ENCODE assay signal across 25 cellular contexts in genomic region chr1:86375688-86376087, GRCh38. TPM values are rescaled to one million over a fixed set of nuclear protein-coding genes. Genes with fewer than 3 reads are reported as not detected.
DNase-seq lines count a peak whose midpoint lies in the region; ATAC-seq, FAIRE-seq and TF ChIP-seq lines count a peak whose summit lies in the region.
"Had no signal": no experiment of that assay in that cellular context is flagged by ENCODE, and none has a peak within 500 bp of the region (broad histone marks: within the 10 kb centered on the region; RNA-seq: fewer than 3 reads in every experiment).

No MANE protein-coding gene starts in this region.

- peaks cover 8% of the 10 kb centered on the region; the same call in 1 of the 2 replicates for H3F3A ChIP-seq in GM23248 (ENCODE audit: insufficient read depth)

- POLR2A ChIA-PET in GM12878 (lab: Charles Lee) = no interaction called here

- TF ChIP-seq POLR2A in GM12878 (IDR thresholded peaks at IDR 0.05; ENCODE audit: low read depth, low read length) (no peak), esophagus squamous epithelium (IDR thresholded peaks at IDR 0.05) (no peak)

- H3K9me2 ChIP-seq in GM23248 (ENCODE audit: insufficient read depth) = no peaks in the 10 kb centered on the region

- H3K27me3 ChIP-seq in GM23248 (replicated peaks; ENCODE audit: insufficient read depth) (no peaks in the 10 kb centered on the region), GM12878 (replicated peaks in 1 of 2; ENCODE audit: control insufficient read depth in 2 of 2, insufficient read depth in 2 of 2, low read length in 1 of 2) (no peaks in the 10 kb centered on the region), esophagus squamous epithelium (no peaks in the 10 kb centered on the region)

- TF ChIP-seq CTCF in GM12878 (IDR thresholded peaks at IDR 0.05 in 2 of 3, conservative IDR thresholded peaks at IDR 0.05 in 1 of 3; ENCODE audit: control insufficient read depth in 2 of 3, extremely low read depth in 1 of 3, insufficient read depth in 1 of 3, low read depth in 3 of 3, low read length in 3 of 3) (no peak), fibroblast of the aortic adventitia (IDR thresholded peaks at IDR 0.05; ENCODE audit: insufficient read depth, low read length) (no peak), esophagus squamous epithelium (IDR thresholded peaks at IDR 0.05) (no peak)

- in situ Hi-C loops in GM23248 (cut with MboI) = no loop called here
- in situ Hi-C loops in GM12878 (cut with MboI) = loop anchor here (25.0 kb wide), 1 partner anchor 712 kb away; no protein-coding TSS in a partner anchor

- H2AFZ ChIP-seq in GM23248 (no peak overlapping the region), GM12878 (ENCODE audit: control insufficient read depth, low read depth, low read length) (no peak overlapping the region)
- H2AFZ ChIP-seq: GM23338 had no signal

- CTCF ChIA-PET in GM12878 (lab: Yijun Ruan, JAX) = interaction anchor here (1.0 to 1.1 kb wide), 2 partner anchors 126 to 368 kb away, joined by 4 to 7 read pairs; no protein-coding TSS in a partner anchor

- H3K9ac ChIP-seq in GM23248 = no peak overlapping the region
- H3K9ac ChIP-seq in GM12878 (ENCODE audit: control insufficient read depth, insufficient read depth, low read length) = no peak overlapping the region

- DNase-seq in GM23248 (peak; percentile 28), GM12878 (ENCODE audit: low read depth, low spot score) (no peak), fibroblast of the aortic adventitia (ENCODE audit: low read depth) (peak; percentile 20), medulla oblongata (ENCODE audit: extremely low spot score) (no peak), esophagus squamous epithelium (lab: John Stamatoyannopoulos, UW) (no peak)
- DNase-seq: C1 segment of cervical spinal cord; Caco-2; CD4-positive, alpha-beta memory T cell; GF-D8; H9; Karpas-422; NCI-H1105 treated with DMSO at 0.1 percent for 48 hours; NCI-H146; NCI-H1930; NCI-H2107; NCI-H524; NCI-H748 treated with DMSO at 0.1 percent for 48 hours; PC-3 had no signal

- FAIRE-seq in GM12878 (lab: Jason Lieb, UNC) = no peak
- FAIRE-seq: A549, GM12892, GM19239, HepG2 had no signal

- BruUV-seq in GM12878 (replicated peaks; lab: Mats Ljungman, UMichigan) = no TSS peak

- intact Hi-C loops in GM12878 (cut with micrococcal nuclease; ENCODE audit: unreplicated experiment) (no loop called here), esophagus squamous epithelium (cut with DNase I) (no loop called here)

- SMC1A ChIA-PET in GM12878 (lab: Charles Lee; ENCODE audit: uncharacterized antibody, unreplicated experiment) = interaction anchor here (1.5 kb wide), 1 partner anchor 9 kb away, joined by 6 read pairs; no protein-coding TSS in a partner anchor

- H3K27ac ChIP-seq in GM23248 = no peak overlapping the region
- H3K27ac ChIP-seq in GM12878 (ENCODE audit: control insufficient read depth, insufficient read depth) = no peak overlapping the region
- H3K27ac ChIP-seq in esophagus squamous epithelium = no peak overlapping the region
- H3K27ac ChIP-seq: A549 had no signal

- ATAC-seq in GM12878 = no peak
- no peak for ATAC-seq in GM19463 (IDR thresholded peaks at IDR 0.05; ENCODE audit: unreplicated experiment)
- no peak for ATAC-seq in GM21390 (IDR thresholded peaks at IDR 0.05; ENCODE audit: unreplicated experiment)
- ATAC-seq: A549, GM23338, HepG2, PC-3 had no signal

- H3K79me2 ChIP-seq in GM23248 (ENCODE audit: insufficient read depth) = no peaks in the 10 kb centered on the region
- no peaks in the 10 kb centered on the region for H3K79me2 ChIP-seq in GM12878 (ENCODE audit: control insufficient read depth, insufficient read depth, low read length)

- H3K4me1 ChIP-seq in GM23248 (ENCODE audit: insufficient read depth) (peaks cover 10% of the 10 kb centered on the region), GM12878 (ENCODE audit: control insufficient read depth, insufficient read depth, low read length) (no peaks in the 10 kb centered on the region), esophagus squamous epithelium (peaks cover 0 to 7% (median 0%) of the 10 kb centered on the region in 3 donors)
- H3K4me1 ChIP-seq: A549, Caco-2 had no signal

- H3K36me3 ChIP-seq in GM23248 (ENCODE audit: low read depth) (peaks cover 21% of the 10 kb centered on the region), GM12878 (ENCODE audit: control insufficient read depth in 2 of 2, insufficient read depth in 2 of 2, low read length in 1 of 2) (no peaks in the 10 kb centered on the region; a peak in 1 of 4 replicates), esophagus squamous epithelium (peaks cover 0 to 58% (median 0%) of the 10 kb centered on the region in 3 donors)

- WGBS in GM23248 (ENCODE audit: low coverage in 1 of 2, low lambda C conversion rate in 2 of 2, missing lambda C conversion rate in 2 of 2), 2 experiments = 98 to 100% methylated on average over 1 of the region's 1 CpG
- 100% methylated on average over 1 of the region's 1 CpG for WGBS in GM12878 (ENCODE audit: insufficient coverage, insufficient replicate concordance, low lambda C conversion rate, missing lambda C conversion rate)
- 92 to 95% methylated on average over 1 of the region's 1 CpG for WGBS in esophagus squamous epithelium, 2 donors

- no peak overlapping the region for H3K4me2 ChIP-seq in GM23248 (ENCODE audit: unreplicated experiment)
- H3K4me2 ChIP-seq in GM12878 (ENCODE audit: control insufficient read depth, insufficient read depth) = no peak overlapping the region
- H3K4me2 ChIP-seq: A549, GM23338 had no signal

- RAD21 ChIA-PET in GM12878 (lab: Charles Lee; ENCODE audit: unreplicated experiment) = interaction anchor here (1.2 kb wide), 1 partner anchor 129 kb away, joined by 3 read pairs; no protein-coding TSS in a partner anchor

- TF ChIP-seq RAD21 in GM12878 (IDR thresholded peaks at IDR 0.05; ENCODE audit: insufficient read depth, low read depth, low read length) = no peak

- H3K4me3 ChIP-seq in GM23248 = no peak overlapping the region
- H3K4me3 ChIP-seq in GM12878 = no peak overlapping the region
- no peak overlapping the region for H3K4me3 ChIP-seq in fibroblast of the aortic adventitia (ENCODE audit: low read depth, low read length)
- no peak overlapping the region for H3K4me3 ChIP-seq in esophagus squamous epithelium
- H3K4me3 ChIP-seq: A549, GM23338 had no signal

- H4K20me1 ChIP-seq in GM23248 (ENCODE audit: insufficient read depth) = no peaks in the 10 kb centered on the region
- no peaks in the 10 kb centered on the region for H4K20me1 ChIP-seq in GM12878 (ENCODE audit: control insufficient read depth, insufficient read depth)

- H3K9me3 ChIP-seq in GM23248 (ENCODE audit: low read depth) (no peaks in the 10 kb centered on the region), GM12878 (replicated peaks; ENCODE audit: control insufficient read depth, insufficient read depth, low read length) (peaks cover 18% of the 10 kb centered on the region; the same call in 2 of the 3 replicates), esophagus squamous epithelium (no peaks in the 10 kb centered on the region)
- H3K9me3 ChIP-seq: Caco-2 had no signal

- TF ChIP-seq EP300 in GM12878 (IDR thresholded peaks at IDR 0.05; ENCODE audit: borderline replicate concordance in 1 of 2, control insufficient read depth in 1 of 2, low read depth in 2 of 2, low read length in 2 of 2) = no peak

RNA-seq across cellular contexts. Expression of gene ODF2L, which starts 20.4 kb away (rescaled TPM):
- 33.0 TPM in 2 replicates for total RNA-seq in GM23248 (2014; rRNA removed; shearing (Covaris generic))
- polyA plus RNA-seq in GM23248 (2016; fragmentation: Nextera tagmentation; extraction: Ambion mirVana) (46.9 and 50.0 TPM in 2 replicates), GM12878 (2011; rRNA removed) (10.4 and 25.3 TPM in 2 replicates), GM12878 (2014; fragmentation: Illumina TruSeq; extraction: Trizol) (22.8 and 41.0 TPM in 2 replicates), GM12878 (2014; fragmentation: Nextera tagmentation; extraction: Ambion mirVana) (10 to 100 TPM; 20.0 to 25.9 TPM), GM12878 (2014; rRNA removed) (13.5 and 13.6 TPM in 2 replicates), GM12878 (2016; fragmentation: Nextera tagmentation; extraction: Ambion mirVana) (10 to 100 TPM; 13.7 to 20.1 TPM)
- 136 and 141 TPM in 2 replicates for total RNA-seq in GM12878 (2013; cell fraction: nucleolus; rRNA removed)
- total RNA-seq in GM12878 (2014; rRNA removed) (12.2 and 19.9 TPM in 2 replicates), GM12878 (2014; rRNA removed; fragmentation: Illumina TruSeq; extraction: Trizol) (29.5 and 31.2 TPM in 2 replicates), GM12878 (2021) (16.6 and 17.1 TPM in 2 replicates), fibroblast of the aortic adventitia (ENCODE audit: low replicate concordance) (52.4 and 65.9 TPM in 2 replicates), esophagus squamous epithelium (10 to 100 TPM; 20.9 to 37.1 (median 26.2) TPM)
- polyA plus RNA-seq in GM12878 (2011; ENCODE audit: low read depth) = 7.3 TPM
- polyA plus RNA-seq in GM12878 (2011; cell fraction: cytosol; rRNA removed) = 2.0 and 2.6 TPM in 2 replicates
- 16.3 and 18.9 TPM in 2 replicates for polyA plus RNA-seq in GM12878 (2011; cell fraction: nucleus; rRNA removed)
- polyA plus RNA-seq in GM12878 (2012) = 9.1 and 14.1 TPM in 2 replicates
- 3.9 and 4.6 TPM in 2 replicates for polyA minus RNA-seq in GM12878 (2011; rRNA and poly(A)+ RNA removed)
- polyA minus RNA-seq in GM12878 (2011; cell fraction: cytosol; rRNA and poly(A)+ RNA removed) = 3.2 and 3.6 TPM in 2 replicates
- polyA minus RNA-seq in GM12878 (2011; cell fraction: nucleus; rRNA and poly(A)+ RNA removed) = 13.4 and 18.5 TPM in 2 replicates
- polyA plus RNA-seq: HepG2 had no signal

RNA-seq across cellular contexts. Expression of gene CLCA2, which starts 48.3 kb away (rescaled TPM):
- total RNA-seq in GM23248 (2014; rRNA removed; shearing (Covaris generic)) = 0.22 and 0.51 TPM in 2 replicates
- polyA plus RNA-seq in GM23248 (2016; fragmentation: Nextera tagmentation; extraction: Ambion mirVana) (0.14 and 0.19 TPM in 2 replicates), GM12878 (2011; rRNA removed) (0.15 TPM in 1 of 2 replicates, not detected in the other), GM12878 (2014; fragmentation: Illumina TruSeq; extraction: Trizol) (0.01 TPM in 1 of 2 replicates, not detected in the other), GM12878 (2014; fragmentation: Nextera tagmentation; extraction: Ambion mirVana) (under 1 TPM in 1 of 2 experiments, not detected in 1; 0.02 TPM), GM12878 (2014; rRNA removed) (not detected in 2 replicates), GM12878 (2016; fragmentation: Nextera tagmentation; extraction: Ambion mirVana) (under 1 TPM in 1 of 2 experiments, not detected in 1; 0.20 TPM)
- total RNA-seq in GM12878 (2013; cell fraction: nucleolus; rRNA removed) = not detected in 2 replicates
- total RNA-seq in GM12878 (2014; rRNA removed) (not detected in 2 replicates), GM12878 (2014; rRNA removed; fragmentation: Illumina TruSeq; extraction: Trizol) (0.05 TPM in 1 of 2 replicates, not detected in the other), GM12878 (2021) (not detected in 2 replicates), fibroblast of the aortic adventitia (ENCODE audit: low replicate concordance) (8.8 and 43.2 TPM in 2 replicates), esophagus squamous epithelium (100 to 1,000 TPM; 113 to 422 (median 258) TPM)
- not detected for polyA plus RNA-seq in GM12878 (2011; ENCODE audit: low read depth)
- not detected in 2 replicates for polyA plus RNA-seq in GM12878 (2011; cell fraction: cytosol; rRNA removed)
- polyA plus RNA-seq in GM12878 (2011; cell fraction: nucleus; rRNA removed) = not detected in 2 replicates
- polyA plus RNA-seq in GM12878 (2012) = not detected in 2 replicates
- polyA minus RNA-seq in GM12878 (2011; rRNA and poly(A)+ RNA removed) = not detected in 2 replicates
- polyA minus RNA-seq in GM12878 (2011; cell fraction: cytosol; rRNA and poly(A)+ RNA removed) = not detected in 2 replicates
- not detected in 2 replicates for polyA minus RNA-seq in GM12878 (2011; cell fraction: nucleus; rRNA and poly(A)+ RNA removed)
- total RNA-seq: CD4-positive, alpha-beta memory T cell; GM23338; H9; HepG2 had no signal
- polyA plus RNA-seq: CD4-positive, alpha-beta memory T cell; GM23338; HepG2 had no signal

Comparison
In these comparisons a context has a peak if more than half of its experiments do, and no peak if none do; other contexts are left out.
1. DNase-seq: peak in GM23248 (single experiment) and fibroblast of the aortic adventitia (single experiment); none in GM12878 (single experiment), medulla oblongata (single experiment) and esophagus squamous epithelium (single experiment).